ENCODE assay signal across 31 cellular contexts in the genomic region with DNA sequence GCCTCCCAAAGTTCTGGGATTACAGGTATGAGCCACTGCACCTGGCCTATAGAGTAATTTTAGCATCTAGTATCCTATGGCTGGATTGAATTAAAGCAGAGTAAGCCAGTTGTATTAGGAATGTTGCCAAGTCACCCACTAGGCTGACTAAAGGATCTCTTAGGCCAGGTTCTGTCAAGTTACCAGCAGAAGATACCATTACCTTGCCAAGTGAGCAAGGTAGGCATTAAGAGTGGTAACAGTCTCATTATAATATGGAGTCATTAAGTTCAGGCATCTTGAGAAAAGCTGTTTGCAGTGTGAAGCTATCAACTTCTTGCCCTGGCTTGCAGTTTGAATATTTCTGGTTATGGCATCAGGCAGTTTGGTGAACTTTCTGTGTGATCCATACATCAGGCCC.
"Had no signal": no experiment of that assay in that cellular context is flagged by ENCODE, and none has a peak within 500 bp of the region (broad histone marks: within the 10 kb centered on the region; RNA-seq: fewer than 3 reads in every experiment).

No MANE protein-coding gene starts in this region.

- H3K9ac ChIP-seq: neural progenitor cell, parathyroid adenoma had no signal

- H3K9me3 ChIP-seq: esophagus muscularis mucosa, heart right ventricle, left lung, lower lobe of right lung, psoas muscle, sigmoid colon, upper lobe of left lung had no signal

- H3K36me3 ChIP-seq: esophagus muscularis mucosa, heart right ventricle, left lung, lower lobe of right lung, neural progenitor cell, sigmoid colon, upper lobe of left lung, WERI-Rb-1 had no signal

- H3K4me2 ChIP-seq: neural progenitor cell had no signal

- ATAC-seq: activated CD4-positive, CD25-positive, alpha-beta regulatory T cell treated with anti-CD3 and anti-CD28 coated beads, Interleukin-2, amount 50 U/mL, for 24 hours; heart right ventricle; left lung; lower lobe of right lung; natural killer cell; psoas muscle; stimulated activated memory B cell treated with anti-CD40 and anti-IgM and Interleukin-4, amounts not matched to agents 10 μg/mL and 1 μg/mL and 100 μg/mL, for 72 hours; stimulated activated naive CD8-positive, alpha-beta T cell treated with anti-CD3 and anti-CD28 coated beads, Interleukin-15, amount 100 ng/mL, for 72 hours had no signal

- H3K27ac ChIP-seq: esophagus muscularis mucosa, heart right ventricle, left lung, lower lobe of right lung, neural progenitor cell, parathyroid adenoma, psoas muscle, sigmoid colon, upper lobe of left lung, WERI-Rb-1 had no signal

- H3K4me3 ChIP-seq: esophagus muscularis mucosa, heart right ventricle, left lung, lower lobe of right lung, neural progenitor cell, psoas muscle, sigmoid colon, upper lobe of left lung had no signal

- DNase-seq: activated CD4-positive, alpha-beta memory T cell treated with anti-CD3 and anti-CD28 coated beads for 36 hours; activated CD4-positive, alpha-beta T cell treated with anti-CD3 and anti-CD28 coated beads, Interleukin-2, amount 10 ng/mL, durations not matched to agents 24 days and 14 days; activated CD8-positive, alpha-beta memory T cell treated with anti-CD3 and anti-CD28 coated beads, Interleukin-2, amount 50 U/mL, for 4 hours; activated gamma-delta T cell treated with Interleukin-2 at 50 U/mL for 16 hours; activated naive CD4-positive, alpha-beta T cell treated with anti-CD3 and anti-CD28 coated beads, Interleukin-2, amount 50 U/mL, for 16 hours; activated T-cell treated with anti-CD3 and anti-CD28 coated beads, Interleukin-2, amount 50 U/mL, for 1 hour; amniotic stem cell; effector CD8-positive, alpha-beta T cell; foreskin melanocyte; heart right ventricle; left lung; lower lobe of right lung; mesendoderm; natural killer cell; occipital lobe; psoas muscle; sigmoid colon; small intestine; stimulated activated CD4-positive, alpha-beta T cell treated with anti-CD3 and anti-CD28 coated beads, Interleukin-1b, Interleukin-23, amount 100 ng/mL, for 48 hours; stimulated activated CD4-positive, alpha-beta T cell treated with anti-CD3 and anti-CD28 coated beads, Interleukin-4, amount 100 ng/mL, for 4 hours; stimulated activated CD8-positive, alpha-beta memory T cell treated with anti-CD3 and anti-CD28 coated beads, Interleukin-4, amount 100 ng/mL, for 48 hours; stimulated activated naive CD8-positive, alpha-beta T cell treated with anti-CD3 and anti-CD28 coated beads, Interleukin-15, amount 100 ng/mL, for 72 hours; substantia nigra; T-helper 9 cell; upper lobe of left lung; WERI-Rb-1 had no signal

- H3K4me1 ChIP-seq: esophagus muscularis mucosa, heart right ventricle, left lung, lower lobe of right lung, parathyroid adenoma, psoas muscle, sigmoid colon, upper lobe of left lung had no signal

- H3K27me3 ChIP-seq: esophagus muscularis mucosa, left lung, neural progenitor cell, sigmoid colon, upper lobe of left lung had no signal

- H2AFZ ChIP-seq: neural progenitor cell, parathyroid adenoma had no signal
